24 cellular contexts compared by ENCODE assay signal in the genomic region with DNA sequence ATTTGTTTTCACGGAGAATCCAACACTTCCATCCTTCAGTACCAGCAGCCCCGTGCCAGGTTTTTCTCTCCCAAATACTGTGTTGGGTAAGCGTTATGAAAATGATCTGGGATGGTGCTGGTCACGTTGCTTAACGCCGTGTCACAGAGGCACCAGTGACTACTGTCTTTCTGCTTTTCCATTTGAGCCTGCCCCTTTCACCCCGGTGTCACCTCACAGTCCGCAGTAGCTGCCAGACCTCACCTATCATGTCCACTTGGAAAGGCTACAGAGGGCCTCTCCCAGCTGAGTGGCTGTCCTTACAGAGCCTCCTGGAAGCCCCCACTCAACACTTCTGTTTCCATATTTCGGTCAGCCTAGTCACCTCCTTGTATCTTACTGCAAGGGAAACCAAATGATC.
DNase-seq lines count a peak whose midpoint lies in the region; ATAC-seq and TF ChIP-seq lines count a peak whose summit lies in the region.
"Had no signal": no experiment of that assay in that cellular context is flagged by ENCODE, and none has a peak within 500 bp of the region (broad histone marks: within the 10 kb centered on the region; RNA-seq: fewer than 3 reads in every experiment).

No MANE protein-coding gene starts in this region.

- H2BK5ac ChIP-seq in trophoblast cell (ENCODE audit: low read depth, low read length, poor library complexity): no peak overlapping the region

- no peak for TF ChIP-seq CTCF in gastroesophageal sphincter (IDR thresholded peaks at IDR 0.05)
- TF ChIP-seq CTCF in hepatocyte (IDR thresholded peaks at IDR 0.05; ENCODE audit: poor library complexity): no peak
- TF ChIP-seq CTCF in smooth muscle cell (IDR thresholded peaks at IDR 0.05; ENCODE audit: borderline replicate concordance, insufficient read depth, poor library complexity, severe bottlenecking): no peak
- TF ChIP-seq CTCF in uterus (IDR thresholded peaks at IDR 0.05): no peak

- no peaks in the 10 kb centered on the region for H3K79me1 ChIP-seq in trophoblast cell (ENCODE audit: low read length)

- no peak for DNase-seq in hepatocyte (ENCODE audit: low spot score)
- DNase-seq in smooth muscle cell (lab: John Stamatoyannopoulos, UW; ENCODE audit: unreplicated experiment): no peak
- no peak for DNase-seq in uterus
- DNase-seq in NCI-H1105 (lab: John Stamatoyannopoulos, UW): no peak
- no peak for DNase-seq in cerebellar nuclear complex (lab: John Stamatoyannopoulos, UW)
- DNase-seq in trophoblast cell: no peak
- DNase-seq: activated CD4-positive, alpha-beta memory T cell treated with anti-CD3 and anti-CD28 coated beads for 36 hours; activated CD8-positive, alpha-beta memory T cell treated with anti-CD3 and anti-CD28 coated beads, Interleukin-2, amount 50 U/mL, for 4 hours; activated naive CD4-positive, alpha-beta T cell treated with anti-CD3 and anti-CD28 coated beads, Interleukin-2, amount 50 U/mL, for 16 hours; DMS79 treated with DMSO at 0.1 percent for 48 hours; endodermal cell; foreskin keratinocyte; left lung; NCI-H1436 treated with DMSO at 0.1 percent for 48 hours; nephron progenitor cell; pancreas; stimulated activated CD4-positive, alpha-beta T cell treated with anti-CD3 and anti-CD28 coated beads, Interleukin-15, amount 100 ng/mL, for 24 hours; stimulated activated naive CD4-positive, alpha-beta T cell had no signal

- H2AK5ac ChIP-seq in trophoblast cell (ENCODE audit: low read length): no peak overlapping the region

- H3K23ac ChIP-seq in trophoblast cell (ENCODE audit: low read length): no peak overlapping the region

- H3K9me3 ChIP-seq in gastroesophageal sphincter (peaks cover 0 to 9% (median 0%) of the 10 kb centered on the region in 3 donors), hepatocyte (ENCODE audit: low read depth) (no peaks in the 10 kb centered on the region), smooth muscle cell (replicated peaks; ENCODE audit: low read depth) (no peaks in the 10 kb centered on the region), uterus (no peaks in the 10 kb centered on the region), trophoblast cell (ENCODE audit: insufficient read depth, low read depth, low read length) (peaks cover 4% of the 10 kb centered on the region)
- H3K9me3 ChIP-seq: pancreas had no signal

- H2BK120ac ChIP-seq in trophoblast cell (ENCODE audit: insufficient read depth, low read length, poor library complexity): no peak overlapping the region

- peak overlapping the region; percentile 0 for H2AFZ ChIP-seq in hepatocyte
- peak overlapping the region; percentile 31 for H2AFZ ChIP-seq in smooth muscle cell (ENCODE audit: low read depth)
- H2AFZ ChIP-seq in trophoblast cell (ENCODE audit: insufficient read depth, low read length, poor library complexity): no peak overlapping the region
- H2AFZ ChIP-seq: GM23338 had no signal

- H2BK12ac ChIP-seq in trophoblast cell (ENCODE audit: low read length): no peak overlapping the region

- H3K9me2 ChIP-seq in hepatocyte (replicated peaks; ENCODE audit: insufficient read depth): no peaks in the 10 kb centered on the region

- H3K27me3 ChIP-seq in gastroesophageal sphincter (no peaks in the 10 kb centered on the region), hepatocyte (no peaks in the 10 kb centered on the region), smooth muscle cell (ENCODE audit: low read depth) (peaks cover 7% of the 10 kb centered on the region), uterus (no peaks in the 10 kb centered on the region), trophoblast cell (ENCODE audit: insufficient read depth, low read length) (no peaks in the 10 kb centered on the region)
- H3K27me3 ChIP-seq: cardiac muscle cell, foreskin keratinocyte, left lung, pancreas had no signal

- 67 to 80% methylated on average over 6 to 8 of the region's 9 CpGs for WGBS in gastroesophageal sphincter (ENCODE audit: low coverage in 1 of 2), 2 donors
- WGBS in hepatocyte (ENCODE audit: low lambda C conversion rate, missing lambda C conversion rate): 90% methylated on average over 9 of the region's 9 CpGs
- 96% methylated on average over 9 of the region's 9 CpGs for WGBS in smooth muscle cell (ENCODE audit: low lambda C conversion rate)
- WGBS in trophoblast cell (ENCODE audit: extremely low coverage, insufficient coverage, insufficient read length): no CpG with 5 or more reads among the region's 9 CpGs

- peak; percentile 60 for ATAC-seq in gastroesophageal sphincter
- ATAC-seq: activated CD4-positive, CD25-positive, alpha-beta regulatory T cell treated with anti-CD3 and anti-CD28 coated beads, Interleukin-2, amount 50 U/mL, for 24 hours; esophagus mucosa; foreskin keratinocyte; GM23338 had no signal

- no peak overlapping the region for H3K18ac ChIP-seq in trophoblast cell (ENCODE audit: low read length)

- H4K91ac ChIP-seq in trophoblast cell (ENCODE audit: low read depth, low read length): no peak overlapping the region

- no peak overlapping the region for H3K4ac ChIP-seq in trophoblast cell (ENCODE audit: low read depth, low read length)

- peak overlapping the region in 3 of 4 donors; percentile 27 to 73 (median 60) for H3K27ac ChIP-seq in gastroesophageal sphincter
- H3K27ac ChIP-seq in hepatocyte: peak overlapping the region; percentile 69
- H3K27ac ChIP-seq in smooth muscle cell (ENCODE audit: low read depth): no peak overlapping the region
- H3K27ac ChIP-seq in uterus: peak overlapping the region; percentile 68 to 75
- no peak overlapping the region for H3K27ac ChIP-seq in trophoblast cell (ENCODE audit: low read depth, low read length)
- H3K27ac ChIP-seq: cardiac muscle cell, foreskin keratinocyte, KMS-11, pancreas had no signal

- peaks cover 0 to 10% (median 0%) of the 10 kb centered on the region in 3 donors for H3K4me1 ChIP-seq in gastroesophageal sphincter
- H3K4me1 ChIP-seq in hepatocyte (ENCODE audit: insufficient read depth): peaks cover 15% of the 10 kb centered on the region
- no peaks in the 10 kb centered on the region for H3K4me1 ChIP-seq in smooth muscle cell (ENCODE audit: low read depth)
- no peaks in the 10 kb centered on the region for H3K4me1 ChIP-seq in uterus
- no peaks in the 10 kb centered on the region for H3K4me1 ChIP-seq in trophoblast cell (ENCODE audit: control insufficient read depth in 1 of 2, insufficient read depth in 2 of 2, low read length in 2 of 2)
- H3K4me1 ChIP-seq: foreskin keratinocyte, pancreas had no signal

- H3K4me2 ChIP-seq in hepatocyte (no peak overlapping the region), smooth muscle cell (no peak overlapping the region), trophoblast cell (ENCODE audit: low read length) (no peak overlapping the region)
- H3K4me2 ChIP-seq: GM23338 had no signal

- intact Hi-C loops in uterus (cut with DNase I; ENCODE audit: low total_unique reads): no loop called here

- TF ChIP-seq POLR2A in gastroesophageal sphincter (IDR thresholded peaks at IDR 0.05) (no peak), uterus (IDR thresholded peaks at IDR 0.05) (no peak)

- H3K36me3 ChIP-seq in gastroesophageal sphincter: no peaks in the 10 kb centered on the region
- H3K36me3 ChIP-seq in hepatocyte (replicated peaks; ENCODE audit: insufficient read depth, low read depth): no peaks in the 10 kb centered on the region
- H3K36me3 ChIP-seq in smooth muscle cell (ENCODE audit: low read depth): no peaks in the 10 kb centered on the region
- no peaks in the 10 kb centered on the region for H3K36me3 ChIP-seq in uterus
- no peaks in the 10 kb centered on the region for H3K36me3 ChIP-seq in trophoblast cell (ENCODE audit: control insufficient read depth in 1 of 2, insufficient read depth in 2 of 2, low read length in 2 of 2)
- H3K36me3 ChIP-seq: cardiac muscle cell, left lung, pancreas had no signal

- H3K79me2 ChIP-seq in hepatocyte (no peaks in the 10 kb centered on the region), smooth muscle cell (ENCODE audit: low read depth) (no peaks in the 10 kb centered on the region), trophoblast cell (ENCODE audit: control insufficient read depth, insufficient read depth, low read length, poor library complexity) (peaks cover 2% of the 10 kb centered on the region)

- no peaks in the 10 kb centered on the region for H3F3A ChIP-seq in smooth muscle cell (ENCODE audit: low read depth)

- no peak overlapping the region for H3K14ac ChIP-seq in trophoblast cell (ENCODE audit: low read length)

- no peak overlapping the region for H4K12ac ChIP-seq in trophoblast cell (ENCODE audit: low read depth, low read length)

- no peak overlapping the region for H4K8ac ChIP-seq in trophoblast cell (ENCODE audit: low read depth, low read length)

- H3K9ac ChIP-seq in smooth muscle cell (ENCODE audit: low read depth) (no peak overlapping the region), trophoblast cell (ENCODE audit: low read length) (no peak overlapping the region)
- H3K9ac ChIP-seq: KMS-11 had no signal

- H4K20me1 ChIP-seq in hepatocyte (ENCODE audit: insufficient read depth, poor library complexity, severe bottlenecking) (no peaks in the 10 kb centered on the region), smooth muscle cell (ENCODE audit: low read depth) (no peaks in the 10 kb centered on the region)

- no peak for TF ChIP-seq EP300 in gastroesophageal sphincter (IDR thresholded peaks at IDR 0.05)

- H3K4me3 ChIP-seq in gastroesophageal sphincter (no peak overlapping the region), hepatocyte (no peak overlapping the region), smooth muscle cell (no peak overlapping the region), uterus (no peak overlapping the region), trophoblast cell (ENCODE audit: low read depth, low read length) (no peak overlapping the region)
- H3K4me3 ChIP-seq: cardiac muscle cell, GM23338, left lung, pancreas had no signal

Comparison
In these comparisons a context has a peak if more than half of its experiments do, and no peak if none do; other contexts are left out.
1. H3K27ac ChIP-seq: peak in gastroesophageal sphincter (3 of 4), hepatocyte (single experiment) and uterus (2 of 2); none in smooth muscle cell (single experiment) and trophoblast cell (single experiment).